ENCODE assay signal across 12 cellular contexts in genomic region chr14:74836251-74836957, GRCh38. TPM values are rescaled to one million over a fixed set of nuclear protein-coding genes. Genes with fewer than 3 reads are reported as not detected.
DNase-seq lines count a peak whose midpoint lies in the region; ATAC-seq and TF ChIP-seq lines count a peak whose summit lies in the region.
"Had no signal": no experiment of that assay in that cellular context is flagged by ENCODE, and none has a peak within 500 bp of the region (broad histone marks: within the 10 kb centered on the region; RNA-seq: fewer than 3 reads in every experiment).

No MANE protein-coding gene starts in this region.

- H3K4me3 ChIP-seq in MM.1S (ENCODE audit: low read length) (no peak overlapping the region), ascending aorta (no peak overlapping the region)
- H3K4me3 ChIP-seq: right atrium auricular region had no signal

- no peaks in the 10 kb centered on the region for H3K27me3 Mint-ChIP-seq in nephron (ENCODE audit: low read depth)

- H3K9me3 ChIP-seq in MM.1S (replicated peaks; ENCODE audit: insufficient read depth, low read length) (no peaks in the 10 kb centered on the region), ascending aorta (no peaks in the 10 kb centered on the region)
- H3K9me3 ChIP-seq: right atrium auricular region had no signal

- peak overlapping the region; percentile 29 for H3K4me2 ChIP-seq in MM.1S (ENCODE audit: low read depth, low read length)

- no peak overlapping the region for H3K4me3 Mint-ChIP-seq in nephron

- intact Hi-C loops in ascending aorta (cut with DNase I), result no loop called here

- peaks cover 21% of the 10 kb centered on the region for H3F3A ChIP-seq in MM.1S (ENCODE audit: insufficient read depth, low read length)

- H3K27me3 ChIP-seq in MM.1S (replicated peaks; ENCODE audit: insufficient read depth, low read length) (no peaks in the 10 kb centered on the region), ascending aorta (no peaks in the 10 kb centered on the region)
- H3K27me3 ChIP-seq: right atrium auricular region had no signal

- H3K27ac ChIP-seq in MM.1S (ENCODE audit: low read length), result peak overlapping the region; percentile 46; the same call in 1 of the 2 replicates
- H3K27ac ChIP-seq in ascending aorta, result no peak overlapping the region
- H3K27ac ChIP-seq: right atrium auricular region had no signal

- H3K9me3 Mint-ChIP-seq in nephron, result no peaks in the 10 kb centered on the region

- TF ChIP-seq CTCF in MM.1S (IDR thresholded peaks at IDR 0.05; ENCODE audit: low read length) (no peak), nephron (IDR thresholded peaks at IDR 0.05; ENCODE audit: unreplicated experiment in 3 of 3) (no peak), ascending aorta (IDR thresholded peaks at IDR 0.05) (no peak)

- ATAC-seq in HG02884 (IDR thresholded peaks at IDR 0.05; ENCODE audit: unreplicated experiment) (no peak), HG03342 (IDR thresholded peaks at IDR 0.05; ENCODE audit: unreplicated experiment) (no peak)

- H3K36me3 ChIP-seq in MM.1S (replicated peaks; ENCODE audit: insufficient read depth, low read length) (no peaks in the 10 kb centered on the region), ascending aorta (peaks cover 4 to 23% of the 10 kb centered on the region in 2 donors)

- H3K4me1 Mint-ChIP-seq in nephron, result peaks cover 29% of the 10 kb centered on the region

- no peaks in the 10 kb centered on the region for H3K79me2 ChIP-seq in MM.1S (ENCODE audit: low read length)

- peaks cover 37% of the 10 kb centered on the region for H3K36me3 Mint-ChIP-seq in nephron (ENCODE audit: low read depth)

- H3K4me1 ChIP-seq in MM.1S (ENCODE audit: low read length) (peaks cover 56% of the 10 kb centered on the region), ascending aorta (no peaks in the 10 kb centered on the region)
- H3K4me1 ChIP-seq: right atrium auricular region had no signal

- peak; percentile 20 for DNase-seq in EH (ENCODE audit: low read depth)
- no peak for DNase-seq in MM.1S
- DNase-seq in astrocyte of the hippocampus (ENCODE audit: low read depth, low spot score), result peak; percentile 12
- no peak for DNase-seq in ascending aorta (ENCODE audit: low spot score in 2 of 2)
- DNase-seq: Calu3, OCI-M1 had no signal

- H3K27ac Mint-ChIP-seq in nephron, result peak overlapping the region; percentile 72 to 78 (median 75)

- H3K9ac ChIP-seq in MM.1S (ENCODE audit: low read length), result no peak overlapping the region

- no peaks in the 10 kb centered on the region for H4K20me1 ChIP-seq in MM.1S (ENCODE audit: insufficient read depth, low read length)

- no peak overlapping the region for H2AFZ ChIP-seq in MM.1S (ENCODE audit: low read length)

- no peaks in the 10 kb centered on the region for H3K9me2 ChIP-seq in MM.1S (replicated peaks; ENCODE audit: insufficient read depth, low read length)

RNA-seq across cellular contexts. Expression of gene PROX2, which starts 39.5 kb away (rescaled TPM):
- total RNA-seq in ascending aorta, result not detected
- total RNA-seq: Calu3, chondrocyte, right atrium auricular region, temporal lobe had no signal

RNA-seq across cellular contexts. Expression of gene DLST, which starts 45.3 kb away (rescaled TPM):
- total RNA-seq in ascending aorta, result 59.7 TPM

Comparison
In these comparisons a context has a peak if more than half of its experiments do, and no peak if none do; other contexts are left out.
1. DNase-seq: peak in EH (single experiment) and astrocyte of the hippocampus (single experiment); none in MM.1S (single experiment) and ascending aorta (0 of 2).